Comparison of ENCODE assay signal across 24 cellular contexts in the genomic region with DNA sequence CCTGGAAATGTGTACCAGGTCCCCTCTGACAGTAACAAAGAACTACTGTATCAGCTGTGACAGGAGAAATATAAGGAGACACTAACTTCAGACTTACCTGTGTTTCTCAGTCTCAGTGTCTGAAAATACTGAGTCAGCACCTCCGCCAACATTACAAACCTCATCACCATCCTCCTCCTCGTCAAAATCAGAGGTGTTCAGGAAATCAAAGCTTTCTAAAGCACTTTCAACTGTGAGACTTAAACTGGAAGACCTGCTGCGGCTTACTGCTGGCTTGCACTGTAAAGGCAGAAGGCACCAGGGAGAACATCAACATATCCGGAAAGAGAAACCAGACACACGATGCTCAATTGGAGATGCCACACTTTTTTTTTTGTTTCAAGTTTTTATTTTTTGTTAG. TPM values are rescaled to one million over a fixed set of nuclear protein-coding genes. Genes with fewer than 3 reads are reported as not detected.
DNase-seq lines count a peak whose midpoint lies in the region; ATAC-seq and TF ChIP-seq lines count a peak whose summit lies in the region.
"Had no signal": no experiment of that assay in that cellular context is flagged by ENCODE, and none has a peak within 500 bp of the region (broad histone marks: within the 10 kb centered on the region; RNA-seq: fewer than 3 reads in every experiment).

No MANE protein-coding gene starts in this region.

- peak; percentile 55 for ATAC-seq in activated T-helper 17 cell treated with anti-CD3 and anti-CD28 coated beads, Interleukin-2, amount 50 U/mL, for 72 hours (replicated peaks)
- peak; percentile 69 to 90 for ATAC-seq in naive thymus-derived CD8-positive, alpha-beta T cell
- ATAC-seq in HG03025 (IDR thresholded peaks at IDR 0.05; ENCODE audit: low FRiP score, unreplicated experiment): no peak
- ATAC-seq: GM23338 had no signal

- H3K9me3 ChIP-seq in CD8-positive, alpha-beta memory T cell (ENCODE audit: low read length): no peaks in the 10 kb centered on the region
- no peaks in the 10 kb centered on the region for H3K9me3 ChIP-seq in osteoblast (ENCODE audit: low read depth, low read length)
- H3K9me3 ChIP-seq: tibial artery had no signal

- peaks cover 80% of the 10 kb centered on the region for H3K36me3 ChIP-seq in CD8-positive, alpha-beta memory T cell (ENCODE audit: insufficient read depth, low read length)
- no peaks in the 10 kb centered on the region for H3K36me3 ChIP-seq in osteoblast (ENCODE audit: insufficient read depth, low read length)

- no peaks in the 10 kb centered on the region for H3K79me2 ChIP-seq in osteoblast (ENCODE audit: insufficient read depth, low read length)

- no peaks in the 10 kb centered on the region for H3K27me3 Mint-ChIP-seq in activated CD4-positive, alpha-beta T cell treated with anti-CD3 and anti-CD28 coated beads, Interleukin-2, amount 10 ng/mL, durations not matched to agents 24 days and 14 days
- H3K27me3 Mint-ChIP-seq in CD8-positive, alpha-beta memory T cell: peaks cover 0 to 5% of the 10 kb centered on the region in 2 donors
- no peaks in the 10 kb centered on the region for H3K27me3 Mint-ChIP-seq in activated T-helper 17 cell treated with anti-CD3 and anti-CD28 coated beads, Interleukin-2, amount 50 U/mL, for 72 hours
- H3K27me3 Mint-ChIP-seq in naive thymus-derived CD8-positive, alpha-beta T cell: no peaks in the 10 kb centered on the region

- CTCF ChIA-PET in CD8-positive, alpha-beta memory T cell (lab: Charles Lee): no interaction called here

- no peak overlapping the region for H3K4me3 ChIP-seq in CD8-positive, alpha-beta memory T cell (ENCODE audit: low read length)
- no peak overlapping the region for H3K4me3 ChIP-seq in osteoblast (ENCODE audit: insufficient read depth, low read length)
- H3K4me3 ChIP-seq: GM23338, skin epidermis, tibial artery had no signal

- no peak overlapping the region for H3K4me3 Mint-ChIP-seq in activated CD4-positive, alpha-beta T cell treated with anti-CD3 and anti-CD28 coated beads, Interleukin-2, amount 10 ng/mL, durations not matched to agents 24 days and 14 days
- H3K4me3 Mint-ChIP-seq in CD8-positive, alpha-beta memory T cell: no peak overlapping the region
- peak overlapping the region; percentile 51 for H3K4me3 Mint-ChIP-seq in activated T-helper 17 cell treated with anti-CD3 and anti-CD28 coated beads, Interleukin-2, amount 50 U/mL, for 72 hours
- peak overlapping the region; percentile 13 to 75 (median 48) for H3K4me3 Mint-ChIP-seq in naive thymus-derived CD8-positive, alpha-beta T cell
- H3K4me3 Mint-ChIP-seq: GM23338 had no signal

- no peak overlapping the region for H3K27ac ChIP-seq in CD8-positive, alpha-beta memory T cell (ENCODE audit: low read depth, low read length)
- H3K27ac ChIP-seq in osteoblast (ENCODE audit: low read depth, low read length): no peak overlapping the region
- H3K27ac ChIP-seq: skin epidermis, tibial artery had no signal

- H2AFZ ChIP-seq in osteoblast (ENCODE audit: low read length): no peak overlapping the region
- H2AFZ ChIP-seq: GM23338 had no signal

- POLR2A ChIA-PET in CD8-positive, alpha-beta memory T cell (lab: Charles Lee): interaction anchor here (0.5 kb wide), 1 partner anchor 203 kb away, joined by 3 read pairs; no protein-coding TSS in a partner anchor
- POLR2A ChIA-PET in naive thymus-derived CD8-positive, alpha-beta T cell (lab: Charles Lee): interaction anchor here (0.7 to 1.6 kb wide), 4 partner anchors 11 to 130 kb away, joined by 3 to 8 read pairs (median 4); no protein-coding TSS in a partner anchor

- H3K4me1 Mint-ChIP-seq in activated CD4-positive, alpha-beta T cell treated with anti-CD3 and anti-CD28 coated beads, Interleukin-2, amount 10 ng/mL, durations not matched to agents 24 days and 14 days: peaks cover 35% of the 10 kb centered on the region
- H3K4me1 Mint-ChIP-seq in CD8-positive, alpha-beta memory T cell: peaks cover 60 to 89% (median 85%) of the 10 kb centered on the region in 3 donors
- H3K4me1 Mint-ChIP-seq in activated T-helper 17 cell treated with anti-CD3 and anti-CD28 coated beads, Interleukin-2, amount 50 U/mL, for 72 hours: peaks cover 33% of the 10 kb centered on the region
- peaks cover 19 to 89% (median 84%) of the 10 kb centered on the region in 4 donors for H3K4me1 Mint-ChIP-seq in naive thymus-derived CD8-positive, alpha-beta T cell
- H3K4me1 Mint-ChIP-seq: GM23338 had no signal

- no peak overlapping the region for H3K4me2 ChIP-seq in osteoblast (ENCODE audit: insufficient read depth, low read length)
- H3K4me2 ChIP-seq: GM23338 had no signal

- no peaks in the 10 kb centered on the region for H3K9me3 Mint-ChIP-seq in activated CD4-positive, alpha-beta T cell treated with anti-CD3 and anti-CD28 coated beads, Interleukin-2, amount 10 ng/mL, durations not matched to agents 24 days and 14 days
- H3K9me3 Mint-ChIP-seq in CD8-positive, alpha-beta memory T cell: no peaks in the 10 kb centered on the region
- no peaks in the 10 kb centered on the region for H3K9me3 Mint-ChIP-seq in activated T-helper 17 cell treated with anti-CD3 and anti-CD28 coated beads, Interleukin-2, amount 50 U/mL, for 72 hours
- H3K9me3 Mint-ChIP-seq in naive thymus-derived CD8-positive, alpha-beta T cell: no peaks in the 10 kb centered on the region
- H3K9me3 Mint-ChIP-seq: GM23338 had no signal

- H3K4me1 ChIP-seq in CD8-positive, alpha-beta memory T cell (ENCODE audit: insufficient read depth, low read length): peaks cover 53% of the 10 kb centered on the region
- peaks cover 2% of the 10 kb centered on the region for H3K4me1 ChIP-seq in osteoblast (ENCODE audit: insufficient read depth, low read length)

- peak overlapping the region; percentile 2 for H3K27ac Mint-ChIP-seq in activated CD4-positive, alpha-beta T cell treated with anti-CD3 and anti-CD28 coated beads, Interleukin-2, amount 10 ng/mL, durations not matched to agents 24 days and 14 days
- peak overlapping the region in 7 of 8 donors; percentile 37 to 92 (median 80) for H3K27ac Mint-ChIP-seq in CD8-positive, alpha-beta memory T cell
- peak overlapping the region; percentile 78 for H3K27ac Mint-ChIP-seq in activated T-helper 17 cell treated with anti-CD3 and anti-CD28 coated beads, Interleukin-2, amount 50 U/mL, for 72 hours
- peak overlapping the region; percentile 60 to 94 (median 86) for H3K27ac Mint-ChIP-seq in naive thymus-derived CD8-positive, alpha-beta T cell
- H3K27ac Mint-ChIP-seq: GM23338 had no signal

- no peaks in the 10 kb centered on the region for H3K27me3 ChIP-seq in CD8-positive, alpha-beta memory T cell (ENCODE audit: insufficient read depth, low read length, poor library complexity, severe bottlenecking)
- H3K27me3 ChIP-seq in osteoblast (ENCODE audit: insufficient read depth, low read length): no peaks in the 10 kb centered on the region
- H3K27me3 ChIP-seq: tibial artery had no signal

- DNase-seq in activated CD4-positive, alpha-beta T cell treated with anti-CD3 and anti-CD28 coated beads, Interleukin-2, amount 10 ng/mL, durations not matched to agents 24 days and 14 days: no peak
- DNase-seq in activated CD4-positive, alpha-beta T cell treated with anti-CD3 and anti-CD28 coated beads, Interleukin-2, amount 50 U/mL, for 1 hour: no peak
- DNase-seq in CD8-positive, alpha-beta memory T cell: peak in 1 of 5 donors; percentile 59
- DNase-seq in naive thymus-derived CD8-positive, alpha-beta T cell: peak in 7 of 10 donors; percentile 19 to 67 (median 35)
- no peak for DNase-seq in osteoblast (ENCODE audit: insufficient read length, low spot score, missing footprints)
- DNase-seq in DMS 273 (lab: John Stamatoyannopoulos, UW; ENCODE audit: unreplicated experiment): no peak
- DNase-seq: activated CD4-positive, alpha-beta T cell treated with anti-CD3 and anti-CD28 coated beads, Interleukin-2, amount 50 U/mL, for 4 hours; amniotic stem cell; NCI-H1092 treated with DMSO at 0.1 percent for 48 hours; NCI-H2029 treated with DMSO at 0.1 percent for 48 hours; SHP77; stimulated activated CD4-positive, alpha-beta T cell treated with anti-CD3 and anti-CD28 coated beads, Interleukin-1b, Interleukin-23, amount 100 ng/mL, for 48 hours; SW 1271; tibial artery had no signal

- peaks cover 80% of the 10 kb centered on the region for H3K36me3 Mint-ChIP-seq in activated CD4-positive, alpha-beta T cell treated with anti-CD3 and anti-CD28 coated beads, Interleukin-2, amount 10 ng/mL, durations not matched to agents 24 days and 14 days (ENCODE audit: low read depth)
- H3K36me3 Mint-ChIP-seq in CD8-positive, alpha-beta memory T cell: peaks cover 13 to 91% (median 50%) of the 10 kb centered on the region in 3 donors
- peaks cover 94% of the 10 kb centered on the region for H3K36me3 Mint-ChIP-seq in activated T-helper 17 cell treated with anti-CD3 and anti-CD28 coated beads, Interleukin-2, amount 50 U/mL, for 72 hours (ENCODE audit: low read depth)
- peaks cover 17 to 97% (median 55%) of the 10 kb centered on the region in 3 donors for H3K36me3 Mint-ChIP-seq in naive thymus-derived CD8-positive, alpha-beta T cell

- no peak for TF ChIP-seq CTCF in osteoblast (IDR thresholded peaks at IDR 0.05; ENCODE audit: extremely low read depth, low read depth, low read length)

- H4K20me1 ChIP-seq in osteoblast (ENCODE audit: insufficient read depth, low read length): no peaks in the 10 kb centered on the region

- intact Hi-C loops in activated CD4-positive, alpha-beta T cell treated with anti-CD3 and anti-CD28 coated beads, Interleukin-2, amount 10 ng/mL, durations not matched to agents 24 days and 14 days (cut with micrococcal nuclease): no loop called here

RNA-seq across cellular contexts. Expression of a gene that starts 40.3 kb away (rescaled TPM):
- 0.30 and 0.31 TPM in 2 replicates for total RNA-seq in activated CD4-positive, alpha-beta T cell treated with anti-CD3 and anti-CD28 coated beads, Interleukin-2, amount 10 ng/mL, durations not matched to agents 24 days and 14 days
- total RNA-seq in CD8-positive, alpha-beta memory T cell: under 1 TPM in 1 of 2 experiments, not detected in 1; 0.55 TPM
- 0.78 TPM for polyA plus RNA-seq in CD8-positive, alpha-beta memory T cell
- total RNA-seq in activated T-helper 17 cell treated with anti-CD3 and anti-CD28 coated beads, Interleukin-2, amount 50 U/mL, for 72 hours: under 1 TPM; 0.43 to 0.45 TPM
- total RNA-seq in naive thymus-derived CD8-positive, alpha-beta T cell: 1 to 10 TPM; 4.5 to 7.1 TPM
- under 1 TPM in 2 of 3 donors, not detected in 1; 0.26 to 0.27 TPM for polyA plus RNA-seq in naive thymus-derived CD8-positive, alpha-beta T cell
- not detected in 2 replicates for total RNA-seq in osteoblast
- total RNA-seq: A172, fibroblast of lung, glomerular endothelial cell, GM23338, kidney epithelial cell, LHCN-M2, lung microvascular endothelial cell had no signal
- polyA plus RNA-seq: fibroblast of lung, GM23338 had no signal

Comparison
In these comparisons a context has a peak if more than half of its experiments do, and no peak if none do; other contexts are left out.
1. DNase-seq: peak in naive thymus-derived CD8-positive, alpha-beta T cell (7 of 10); none in activated CD4-positive, alpha-beta T cell treated with anti-CD3 and anti-CD28 coated beads, Interleukin-2, amount 10 ng/mL, durations not matched to agents 24 days and 14 days (single experiment), activated CD4-positive, alpha-beta T cell treated with anti-CD3 and anti-CD28 coated beads, Interleukin-2, amount 50 U/mL, for 1 hour (single experiment), osteoblast (single experiment) and DMS 273 (single experiment).
2. H3K27ac Mint-ChIP-seq: peak in every context shown above with its lines; median percentile 86 in naive thymus-derived CD8-positive, alpha-beta T cell; 80 in CD8-positive, alpha-beta memory T cell; 78 in activated T-helper 17 cell treated with anti-CD3 and anti-CD28 coated beads, Interleukin-2, amount 50 U/mL, for 72 hours; 2 in activated CD4-positive, alpha-beta T cell treated with anti-CD3 and anti-CD28 coated beads, Interleukin-2, amount 10 ng/mL, durations not matched to agents 24 days and 14 days.
3. H3K4me3 Mint-ChIP-seq: peak in activated T-helper 17 cell treated with anti-CD3 and anti-CD28 coated beads, Interleukin-2, amount 50 U/mL, for 72 hours (single experiment) and naive thymus-derived CD8-positive, alpha-beta T cell (10 of 10); none in activated CD4-positive, alpha-beta T cell treated with anti-CD3 and anti-CD28 coated beads, Interleukin-2, amount 10 ng/mL, durations not matched to agents 24 days and 14 days (single experiment) and CD8-positive, alpha-beta memory T cell (0 of 7).